Comparison of ENCODE assay signal across 9 cellular contexts in the genomic region with DNA sequence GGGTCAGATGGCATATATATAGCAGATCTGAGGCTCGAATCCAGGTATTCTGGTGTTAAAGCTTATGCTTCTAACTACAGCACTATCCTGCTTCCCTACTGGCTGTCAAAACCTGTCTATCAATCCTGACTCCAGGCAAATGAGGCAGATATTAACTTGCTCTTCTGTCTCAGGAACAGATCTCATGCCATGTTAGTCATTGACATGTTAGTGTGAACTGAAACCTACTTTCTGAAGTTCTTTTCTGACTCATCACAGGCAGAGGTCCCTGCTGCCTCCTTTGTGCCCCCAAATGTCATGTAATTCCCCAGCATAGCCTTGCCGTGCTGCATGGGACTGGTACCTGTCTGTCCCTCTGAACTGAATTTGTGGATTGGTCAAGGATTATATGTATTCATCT.
DNase-seq lines count a peak whose midpoint lies in the region; ATAC-seq and FAIRE-seq lines count a peak whose summit lies in the region.
"Had no signal": no experiment of that assay in that cellular context is flagged by ENCODE, and none has a peak within 500 bp of the region (broad histone marks: within the 10 kb centered on the region; RNA-seq: fewer than 3 reads in every experiment).

No MANE protein-coding gene starts in this region.

- ATAC-seq in GM18511 (IDR thresholded peaks at IDR 0.05; ENCODE audit: unreplicated experiment) (peak; percentile 81), GM21447 (IDR thresholded peaks at IDR 0.05; ENCODE audit: unreplicated experiment) (peak; percentile 76), HG03139 (IDR thresholded peaks at IDR 0.05; ENCODE audit: unreplicated experiment) (no peak)
- ATAC-seq: WTC11 had no signal

- DNase-seq in RCC 7860 (ENCODE audit: low spot score) (peak; percentile 33), mesenteric fat pad (ENCODE audit: low spot score) (peak; percentile 28), DMS153 treated with DMSO at 0.1 percent for 48 hours (lab: John Stamatoyannopoulos, UW; ENCODE audit: unreplicated experiment) (no peak)
- DNase-seq in stimulated activated naive CD4-positive, alpha-beta T cell treated with Interleukin-2 at 50 U/mL for 16 hours (lab: John Stamatoyannopoulos, UW) = no peak
- DNase-seq: anterior cingulate cortex had no signal

- FAIRE-seq in RCC 7860 (lab: Jason Lieb, UNC) = peak; percentile 20

Comparison
In these comparisons a context has a peak if more than half of its experiments do, and no peak if none do; other contexts are left out.
1. DNase-seq: peak in RCC 7860 (single experiment) and mesenteric fat pad (single experiment); none in stimulated activated naive CD4-positive, alpha-beta T cell treated with Interleukin-2 at 50 U/mL for 16 hours (single experiment) and DMS153 treated with DMSO at 0.1 percent for 48 hours (single experiment).